In genomic region chr16:89143911-89144675, GRCh38 we compare ENCODE assay signal across 18 cellular contexts. TPM values are rescaled to one million over a fixed set of nuclear protein-coding genes. Genes with fewer than 3 reads are reported as not detected.
DNase-seq lines count a peak whose midpoint lies in the region; ATAC-seq, FAIRE-seq and TF ChIP-seq lines count a peak whose summit lies in the region.
"Had no signal": no experiment of that assay in that cellular context is flagged by ENCODE, and none has a peak within 500 bp of the region (broad histone marks: within the 10 kb centered on the region; RNA-seq: fewer than 3 reads in every experiment).

No MANE protein-coding gene starts in this region.

- no peak for FAIRE-seq in H1 (lab: Jason Lieb, UNC)
- FAIRE-seq: H54 had no signal

- TF ChIP-seq RAD21 in H1 (IDR thresholded peaks at IDR 0.05 in 1 of 2, conservative IDR thresholded peaks at IDR 0.05 in 1 of 2; ENCODE audit: low read depth in 2 of 2, low read length in 2 of 2) = no peak

- no peaks in the 10 kb centered on the region for H3K79me2 ChIP-seq in H1 (ENCODE audit: control insufficient read depth in 1 of 2, insufficient read depth in 2 of 2, low read length in 2 of 2)

- intact Hi-C loops in right cardiac atrium (cut with DNase I) (no loop called here), cardiac septum (cut with DNase I) (no loop called here), esophagus squamous epithelium (cut with DNase I) (no loop called here)

- H3K9me3 Mint-ChIP-seq in natural killer cell treated with Interleukin-12 subunit alpha and Interleukin-12 subunit beta and Interleukin-15 and Interleukin-18, amount 100 ng/mL, for 72 hours = no peaks in the 10 kb centered on the region
- H3K9me3 Mint-ChIP-seq: CD8-positive, alpha-beta memory T cell had no signal

- H2BK12ac ChIP-seq in H1 (ENCODE audit: low read depth, low read length) = no peak overlapping the region
- H2BK12ac ChIP-seq in neuronal stem cell (ENCODE audit: low read length) = no peak overlapping the region

- peaks cover 0 to 7% of the 10 kb centered on the region in 2 donors for H3K4me1 Mint-ChIP-seq in natural killer cell treated with Interleukin-12 subunit alpha and Interleukin-12 subunit beta and Interleukin-15 and Interleukin-18, amount 100 ng/mL, for 72 hours (ENCODE audit: low read depth in 2 of 2)
- H3K4me1 Mint-ChIP-seq: CD8-positive, alpha-beta memory T cell had no signal

- no peak overlapping the region for H3K14ac ChIP-seq in H1 (ENCODE audit: insufficient read length)
- H3K14ac ChIP-seq in neuronal stem cell (ENCODE audit: low read length) = no peak overlapping the region

- peaks cover 5% of the 10 kb centered on the region for H3K36me3 Mint-ChIP-seq in natural killer cell treated with Interleukin-12 subunit alpha and Interleukin-12 subunit beta and Interleukin-15 and Interleukin-18, amount 100 ng/mL, for 72 hours

- no peaks in the 10 kb centered on the region for H3K27me3 Mint-ChIP-seq in natural killer cell treated with Interleukin-12 subunit alpha and Interleukin-12 subunit beta and Interleukin-15 and Interleukin-18, amount 100 ng/mL, for 72 hours
- H3K27me3 Mint-ChIP-seq: CD8-positive, alpha-beta memory T cell had no signal

- no peak overlapping the region for H3K4me3 ChIP-seq in right cardiac atrium (ENCODE audit: low read length)
- H3K4me3 ChIP-seq in H1 (ENCODE audit: extremely low read depth in 1 of 4, insufficient read depth in 2 of 4, low read depth in 3 of 4, low read length in 4 of 4) = no peak overlapping the region
- H3K4me3 ChIP-seq in neuronal stem cell (ENCODE audit: low read length in 2 of 2) = no peak overlapping the region
- H3K4me3 ChIP-seq in esophagus squamous epithelium = no peak overlapping the region

- H2BK20ac ChIP-seq in H1 (ENCODE audit: low read length) = no peak overlapping the region

- H2AFZ ChIP-seq in H1 (ENCODE audit: low read length) (no peak overlapping the region), neuronal stem cell (ENCODE audit: low read length) (no peak overlapping the region)

- CTCF ChIA-PET in H1 (lab: Charles Lee; ENCODE audit: partially characterized antibody) = interaction anchor here (1.1 to 1.8 kb wide), 4 partner anchors 11 to 192 kb away, joined by 3 to 8 read pairs (median 3); no protein-coding TSS in a partner anchor

- H3K4me3 Mint-ChIP-seq in natural killer cell treated with Interleukin-12 subunit alpha and Interleukin-12 subunit beta and Interleukin-15 and Interleukin-18, amount 100 ng/mL, for 72 hours = no peak overlapping the region

- DNase-seq in right cardiac atrium (peak in 2 of 3 donors; percentile 35 to 37), cardiac septum (ENCODE audit: low spot score) (no peak), H1 (ENCODE audit: low read depth in 1 of 2, low spot score in 2 of 2) (no peak), neuronal stem cell (ENCODE audit: low spot score) (no peak), erythroblast (lab: John Stamatoyannopoulos, UW) (no peak), esophagus squamous epithelium (lab: John Stamatoyannopoulos, UW) (no peak), NCI-H1694 (lab: John Stamatoyannopoulos, UW) (no peak)
- DNase-seq in natural killer cell treated with Interleukin-12 subunit alpha and Interleukin-12 subunit beta and Interleukin-15 and Interleukin-18, amount 100 ng/mL, for 72 hours (ENCODE audit: low spot score) = no peak
- DNase-seq: GF-D8, KG1, NCI-H1092, NCI-H1694 treated with DMSO at 0.1 percent for 48 hours, NCI-H345, NCI-H69, PC-3 had no signal

- no peaks in the 10 kb centered on the region for H3K23me2 ChIP-seq in H1 (ENCODE audit: low read depth, low read length)

- H3K9me3 ChIP-seq in right cardiac atrium (ENCODE audit: control insufficient read depth, low read length) (no peaks in the 10 kb centered on the region), H1 (ENCODE audit: insufficient read depth in 2 of 2, low read depth in 1 of 2, low read length in 1 of 2) (no peaks in the 10 kb centered on the region), neuronal stem cell (replicated peaks in 1 of 2; ENCODE audit: control insufficient read depth in 2 of 2, insufficient read depth in 1 of 2, low read depth in 1 of 2, low read length in 2 of 2) (peaks cover 0 to 15% of the 10 kb centered on the region in 2 donors), esophagus squamous epithelium (peaks cover 0 to 6% (median 0%) of the 10 kb centered on the region in 3 donors)

- no peak overlapping the region for H3K9ac ChIP-seq in H1 (replicated peaks in 1 of 4; ENCODE audit: extremely low read depth in 1 of 4, low read depth in 3 of 4, low read length in 3 of 4)
- peak overlapping the region; percentile 30 for H3K9ac ChIP-seq in neuronal stem cell (ENCODE audit: low read depth, low read length, poor library complexity)

- H3K18ac ChIP-seq in H1 (ENCODE audit: extremely low read depth, low read length) = no peak overlapping the region
- no peak overlapping the region for H3K18ac ChIP-seq in neuronal stem cell (ENCODE audit: low read length)

- H3K27ac ChIP-seq in right cardiac atrium (ENCODE audit: low read length) (no peak overlapping the region), H1 (ENCODE audit: low read depth, low read length) (no peak overlapping the region), neuronal stem cell (replicated peaks; ENCODE audit: low read length) (no peak overlapping the region), esophagus squamous epithelium (no peak overlapping the region)

- H3K36me3 ChIP-seq in H1 (ENCODE audit: control insufficient read depth in 2 of 4, insufficient read depth in 4 of 4, low read length in 3 of 4) (peaks cover 0 to 2% (median under 1%) of the 10 kb centered on the region in 4 experiments; a peak in 2 of 8 replicates), neuronal stem cell (replicated peaks in 1 of 2; ENCODE audit: control insufficient read depth in 2 of 2, insufficient read depth in 2 of 2, low read length in 2 of 2) (peaks cover 35 to 40% of the 10 kb centered on the region in 2 donors), esophagus squamous epithelium (peaks cover 2 to 88% (median 5%) of the 10 kb centered on the region in 3 donors)

- H3K4me1 ChIP-seq in right cardiac atrium (ENCODE audit: control insufficient read depth, insufficient read depth, low read length) (no peaks in the 10 kb centered on the region), H1 (replicated peaks in 1 of 4; ENCODE audit: control insufficient read depth in 3 of 4, insufficient read depth in 4 of 4, low read length in 3 of 4) (peaks cover 0 to 3% (median 0%) of the 10 kb centered on the region in 4 experiments; a peak in 2 of 7 replicates), neuronal stem cell (ENCODE audit: control insufficient read depth in 2 of 2, insufficient read depth in 1 of 2, low read depth in 1 of 2, low read length in 2 of 2) (no peaks in the 10 kb centered on the region), esophagus squamous epithelium (no peaks in the 10 kb centered on the region)

- H2BK15ac ChIP-seq in H1 (ENCODE audit: low read length) = no peak overlapping the region
- H2BK15ac ChIP-seq in neuronal stem cell (ENCODE audit: low read length) = no peak overlapping the region

- H3K4me2 ChIP-seq in H1 (ENCODE audit: insufficient read depth in 1 of 2, low read depth in 2 of 2, low read length in 2 of 2) (no peak overlapping the region), neuronal stem cell (ENCODE audit: insufficient read depth, low read length, poor library complexity, severe bottlenecking) (no peak overlapping the region)

- H3K79me1 ChIP-seq in H1 (ENCODE audit: low read depth, low read length) (no peaks in the 10 kb centered on the region), neuronal stem cell (ENCODE audit: low read depth, low read length) (peaks cover 4% of the 10 kb centered on the region)

- H3K27me3 ChIP-seq in right cardiac atrium (ENCODE audit: control insufficient read depth, insufficient read depth) (no peaks in the 10 kb centered on the region), H1 (replicated peaks in 1 of 4; ENCODE audit: control insufficient read depth in 3 of 4, extremely low read depth in 1 of 4, insufficient read depth in 3 of 4, low read length in 3 of 4) (no peaks in the 10 kb centered on the region; a peak in 1 of 7 replicates), neuronal stem cell (ENCODE audit: control insufficient read depth in 3 of 3, insufficient read depth in 3 of 3, low read depth in 1 of 3, low read length in 3 of 3) (no peaks in the 10 kb centered on the region), esophagus squamous epithelium (no peaks in the 10 kb centered on the region)

- H2BK120ac ChIP-seq in H1 (replicated peaks; ENCODE audit: low read depth, low read length) (no peak overlapping the region), neuronal stem cell (ENCODE audit: low read depth, low read length) (peak overlapping the region; percentile 87)

- H4K91ac ChIP-seq in H1 (replicated peaks; ENCODE audit: insufficient read length, low read length) = no peak overlapping the region
- H4K91ac ChIP-seq in neuronal stem cell (ENCODE audit: low read depth, low read length, poor library complexity) = no peak overlapping the region

- POLR2A ChIA-PET in H1 (lab: Charles Lee; ENCODE audit: partially characterized antibody) = interaction anchor here (1.0 to 1.4 kb wide), 4 partner anchors 10 to 181 kb away, joined by 3 to 5 read pairs (median 4); no protein-coding TSS in a partner anchor

- no peak overlapping the region for H3K27ac Mint-ChIP-seq in natural killer cell treated with Interleukin-12 subunit alpha and Interleukin-12 subunit beta and Interleukin-15 and Interleukin-18, amount 100 ng/mL, for 72 hours

- no peak for TF ChIP-seq CTCF in H1 (IDR thresholded peaks at IDR 0.05; ENCODE audit: control extremely low read depth in 1 of 3, insufficient read depth in 1 of 3, low read depth in 1 of 3, low read length in 3 of 3)
- no peak for TF ChIP-seq CTCF in esophagus squamous epithelium (IDR thresholded peaks at IDR 0.05)

- H2BK5ac ChIP-seq in H1 (ENCODE audit: low read depth, low read length) = peak overlapping the region; percentile 35; the same call in 1 of the 2 replicates
- H2BK5ac ChIP-seq in neuronal stem cell (ENCODE audit: low read length) = peak overlapping the region; percentile 29

- H3K23ac ChIP-seq in H1 (ENCODE audit: insufficient read length) (no peak overlapping the region), neuronal stem cell (ENCODE audit: low read depth, low read length, poor library complexity) (no peak overlapping the region)

- no peak for ATAC-seq in right cardiac atrium
- no peak for ATAC-seq in natural killer cell treated with Interleukin-12 subunit alpha and Interleukin-12 subunit beta and Interleukin-15 and Interleukin-18, amount 100 ng/mL, for 72 hours
- ATAC-seq: PC-3 had no signal

- 91% methylated on average over 22 of the region's 22 CpGs for WGBS in right cardiac atrium
- WGBS in H1 (ENCODE audit: extremely low coverage in 1 of 2, insufficient coverage in 1 of 2, insufficient read length in 1 of 2, insufficient replicate concordance in 2 of 2, low coverage in 1 of 2, low lambda C conversion rate in 2 of 2, missing lambda C conversion rate in 1 of 2), 2 experiments = 91% methylated on average over 22 of the region's 22 CpGs; no CpG with 5 or more reads in 1 of the 2 experiments
- WGBS in neuronal stem cell (ENCODE audit: extremely low coverage in 2 of 2, insufficient read length in 2 of 2, insufficient replicate concordance in 1 of 2), 2 donors = no CpG with 5 or more reads among the region's 22 CpGs
- WGBS in esophagus squamous epithelium, 2 donors = 40 to 97% methylated on average over 1 to 6 of the region's 22 CpGs

- no peak overlapping the region for H3K4ac ChIP-seq in H1 (replicated peaks; ENCODE audit: insufficient read length, low read depth, low read length)
- H3K4ac ChIP-seq in neuronal stem cell (ENCODE audit: low read length) = no peak overlapping the region

- H4K5ac ChIP-seq in H1 (ENCODE audit: insufficient read length, low read depth, low read length) = no peak overlapping the region

- H4K8ac ChIP-seq in H1 (ENCODE audit: extremely low read depth, insufficient read depth, low read length) = 0 out of 2 replicates have a peak overlapping the region, but pooled peaks have one; percentile 46
- H4K8ac ChIP-seq in neuronal stem cell (ENCODE audit: low read depth, low read length) = no peak overlapping the region

- H2AK5ac ChIP-seq in H1 (ENCODE audit: low read depth, low read length) = no peak overlapping the region
- no peak overlapping the region for H2AK5ac ChIP-seq in neuronal stem cell (ENCODE audit: low read depth, low read length)

- H4K20me1 ChIP-seq in H1 (replicated peaks in 1 of 2; ENCODE audit: control insufficient read depth in 1 of 2, insufficient read depth in 2 of 2, low read length in 2 of 2) = peaks cover 2 to 7% of the 10 kb centered on the region in 2 experiments

- TF ChIP-seq POLR2A in H1 (IDR thresholded peaks at IDR 0.05; ENCODE audit: control extremely low read depth in 1 of 2, low read depth in 2 of 2, low read length in 2 of 2) = no peak
- TF ChIP-seq POLR2A in erythroblast (IDR thresholded peaks at IDR 0.05; ENCODE audit: low read length) = no peak
- no peak for TF ChIP-seq POLR2A in esophagus squamous epithelium (IDR thresholded peaks at IDR 0.05)

- H3K56ac ChIP-seq in H1 (replicated peaks; ENCODE audit: insufficient read length, low read depth, low read length) = no peak overlapping the region

- TF ChIP-seq EP300 in H1 (IDR thresholded peaks at IDR 0.05; ENCODE audit: borderline replicate concordance in 1 of 2, low read depth in 2 of 2, low read length in 2 of 2) = no peak

RNA-seq across cellular contexts. Expression of gene CDH15, which starts 27.5 kb away (rescaled TPM):
- under 1 TPM; 0.09 to 0.14 (median 0.13) TPM for total RNA-seq in right cardiac atrium
- 0.05 TPM for polyA plus RNA-seq in right cardiac atrium
- total RNA-seq in cardiac septum = 0.27 TPM
- total RNA-seq in H1 (2021; fragmentation: NEBNext Ultra II Directional; extraction: Animal tissue kit (Norgen Biotek cat#: 25700)) = 0.65 and 0.82 TPM in 2 replicates
- polyA plus RNA-seq in H1 (2011; rRNA removed) = 0.50 and 0.60 TPM in 2 replicates
- polyA plus RNA-seq in H1 (2011; cell fraction: cytosol; rRNA removed) = 0.59 TPM
- 1.0 TPM for polyA plus RNA-seq in H1 (2011; cell fraction: nucleus; rRNA removed)
- 0.33 to 0.53 TPM (median 0.35 TPM) in 4 replicates for polyA plus RNA-seq in H1 (2012, experiment 1 of 2)
- polyA plus RNA-seq in H1 (2012, experiment 2 of 2) = 0.35 TPM
- 0.65 TPM for polyA plus RNA-seq in H1 (2013, experiment 1 of 2)
- 0.57 TPM for polyA plus RNA-seq in H1 (2013, experiment 2 of 2)
- 0.07 TPM in 1 of 2 replicates, not detected in the other for polyA minus RNA-seq in H1 (2011; rRNA and poly(A)+ RNA removed)
- polyA minus RNA-seq in H1 (2011; cell fraction: cytosol; rRNA and poly(A)+ RNA removed) = 0.73 TPM
- polyA minus RNA-seq in H1 (2011; cell fraction: nucleus; rRNA and poly(A)+ RNA removed) = 0.60 TPM
- polyA plus RNA-seq in neuronal stem cell (2013, experiment 1 of 2) = 0.03 TPM
- 0.03 TPM for polyA plus RNA-seq in neuronal stem cell (2013, experiment 2 of 2)
- not detected for total RNA-seq in esophagus squamous epithelium
- total RNA-seq in natural killer cell treated with Interleukin-12 subunit alpha and Interleukin-12 subunit beta and Interleukin-15 and Interleukin-18, amount 100 ng/mL, for 72 hours = not detected
- total RNA-seq: CD8-positive, alpha-beta memory T cell; MCF 10A had no signal
- polyA plus RNA-seq: CD8-positive, alpha-beta memory T cell had no signal

RNA-seq across cellular contexts. Expression of gene ACSF3, which starts 50.4 kb away (rescaled TPM):
- total RNA-seq in right cardiac atrium (10 to 100 TPM; 13.9 to 22.4 (median 16.7) TPM), cardiac septum (14.7 TPM), esophagus squamous epithelium (10 to 100 TPM; 15.1 to 21.1 (median 17.4) TPM)
- polyA plus RNA-seq in right cardiac atrium (16.4 TPM), H1 (2011; rRNA removed) (15.6 and 23.6 TPM in 2 replicates)
- total RNA-seq in H1 (2021; fragmentation: NEBNext Ultra II Directional; extraction: Animal tissue kit (Norgen Biotek cat#: 25700)) = 22.9 and 27.0 TPM in 2 replicates
- polyA plus RNA-seq in H1 (2011; cell fraction: cytosol; rRNA removed) = 19.6 TPM
- 33.2 TPM for polyA plus RNA-seq in H1 (2011; cell fraction: nucleus; rRNA removed)
- 12.0 to 21.9 TPM (median 18.2 TPM) in 4 replicates for polyA plus RNA-seq in H1 (2012, experiment 1 of 2)
- 14.4 TPM for polyA plus RNA-seq in H1 (2012, experiment 2 of 2)
- polyA plus RNA-seq in H1 (2013, experiment 1 of 2) = 11.6 TPM
- 10.5 TPM for polyA plus RNA-seq in H1 (2013, experiment 2 of 2)
- polyA minus RNA-seq in H1 (2011; rRNA and poly(A)+ RNA removed) = 10.0 and 20.1 TPM in 2 replicates
- polyA minus RNA-seq in H1 (2011; cell fraction: cytosol; rRNA and poly(A)+ RNA removed) = 22.5 TPM
- polyA minus RNA-seq in H1 (2011; cell fraction: nucleus; rRNA and poly(A)+ RNA removed) = 26.1 TPM
- polyA plus RNA-seq in neuronal stem cell (2013, experiment 1 of 2) = 8.9 TPM
- 9.7 TPM for polyA plus RNA-seq in neuronal stem cell (2013, experiment 2 of 2)
- 100 to 1,000 TPM in 1 of 2 donors, 10 to 100 TPM in 1; 52.3 to 125 TPM for total RNA-seq in natural killer cell treated with Interleukin-12 subunit alpha and Interleukin-12 subunit beta and Interleukin-15 and Interleukin-18, amount 100 ng/mL, for 72 hours

RNA-seq across cellular contexts. Expression of gene SLC22A31, which starts 56.2 kb away (rescaled TPM):
- total RNA-seq in right cardiac atrium (under 1 TPM in 2 of 4 donors, not detected in 2; 0.12 to 0.69 TPM), cardiac septum (not detected), esophagus squamous epithelium (not detected)
- polyA plus RNA-seq in right cardiac atrium (0.05 TPM), H1 (2011; rRNA removed) (7.7 and 7.9 TPM in 2 replicates)
- 10.6 and 11.1 TPM in 2 replicates for total RNA-seq in H1 (2021; fragmentation: NEBNext Ultra II Directional; extraction: Animal tissue kit (Norgen Biotek cat#: 25700))
- 6.7 TPM for polyA plus RNA-seq in H1 (2011; cell fraction: cytosol; rRNA removed)
- 50.6 TPM for polyA plus RNA-seq in H1 (2011; cell fraction: nucleus; rRNA removed)
- polyA plus RNA-seq in H1 (2012, experiment 1 of 2) = 5.9 to 13.0 TPM (median 10.2 TPM) in 4 replicates
- polyA plus RNA-seq in H1 (2012, experiment 2 of 2) = 5.9 TPM
- 7.2 TPM for polyA plus RNA-seq in H1 (2013, experiment 1 of 2)
- 7.0 TPM for polyA plus RNA-seq in H1 (2013, experiment 2 of 2)
- polyA minus RNA-seq in H1 (2011; rRNA and poly(A)+ RNA removed) = 1.2 and 2.6 TPM in 2 replicates
- 3.0 TPM for polyA minus RNA-seq in H1 (2011; cell fraction: cytosol; rRNA and poly(A)+ RNA removed)
- polyA minus RNA-seq in H1 (2011; cell fraction: nucleus; rRNA and poly(A)+ RNA removed) = 10.6 TPM
- polyA plus RNA-seq in neuronal stem cell (2013, experiment 1 of 2) = 0.67 TPM
- 0.97 TPM for polyA plus RNA-seq in neuronal stem cell (2013, experiment 2 of 2)
- total RNA-seq in natural killer cell treated with Interleukin-12 subunit alpha and Interleukin-12 subunit beta and Interleukin-15 and Interleukin-18, amount 100 ng/mL, for 72 hours = 1 to 10 TPM in 1 of 2 donors, under 1 TPM in 1; 0.53 to 1.2 TPM
- total RNA-seq: CD8-positive, alpha-beta memory T cell; MCF 10A had no signal
- polyA plus RNA-seq: CD8-positive, alpha-beta memory T cell had no signal

Comparison
In these comparisons a context has a peak if more than half of its experiments do, and no peak if none do; other contexts are left out.
1. DNase-seq: peak in right cardiac atrium (2 of 3); none in cardiac septum (single experiment), H1 (0 of 2), neuronal stem cell (single experiment), erythroblast (0 of 2), esophagus squamous epithelium (single experiment), NCI-H1694 (single experiment) and natural killer cell treated with Interleukin-12 subunit alpha and Interleukin-12 subunit beta and Interleukin-15 and Interleukin-18, amount 100 ng/mL, for 72 hours (single experiment).